Comparison of ENCODE assay signal across 22 cellular contexts in the genomic region with DNA sequence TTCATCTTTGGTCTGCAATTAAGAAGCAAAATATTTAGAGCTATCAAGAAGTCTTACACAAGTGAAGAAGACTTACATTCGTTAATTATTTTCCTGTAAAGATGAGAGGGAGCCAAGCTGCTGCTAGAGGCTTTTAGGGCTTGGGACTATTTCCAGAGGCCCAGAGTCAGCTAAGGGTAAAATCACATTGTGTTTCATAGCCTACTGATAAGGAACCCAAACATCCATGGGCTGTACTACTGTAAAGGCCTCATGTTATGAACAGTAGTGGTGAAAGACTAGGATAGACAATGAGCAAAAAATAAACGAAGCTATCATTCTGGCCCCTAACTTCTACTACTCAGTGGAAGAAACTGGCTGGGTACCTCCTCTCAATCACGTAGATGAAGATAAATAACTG.
"Had no signal": no experiment of that assay in that cellular context is flagged by ENCODE, and none has a peak within 500 bp of the region (broad histone marks: within the 10 kb centered on the region; RNA-seq: fewer than 3 reads in every experiment).

No MANE protein-coding gene starts in this region.

- H3K9me3 ChIP-seq: prostate gland, sigmoid colon, stomach, thoracic aorta, transverse colon had no signal

- H2AFZ ChIP-seq: parathyroid adenoma had no signal

- H3K79me2 ChIP-seq: parathyroid adenoma had no signal

- H3K36me3 ChIP-seq: prostate gland, transverse colon had no signal

- H3K4me1 ChIP-seq: left lung, parathyroid adenoma, prostate gland, sigmoid colon, transverse colon had no signal

- H3K9ac ChIP-seq: parathyroid adenoma had no signal

- H3K4me3 Mint-ChIP-seq: naive thymus-derived CD4-positive, alpha-beta T cell; nephron progenitor cell had no signal

- ATAC-seq: left lung; naive thymus-derived CD4-positive, alpha-beta T cell had no signal

- H3K27me3 ChIP-seq: dorsolateral prefrontal cortex, left lung, sigmoid colon, stomach, transverse colon had no signal

- H3K4me3 ChIP-seq: dorsolateral prefrontal cortex, left lung, prostate gland, sigmoid colon, skin epidermis, stomach, thoracic aorta, transverse colon had no signal

- H3K4me1 Mint-ChIP-seq: nephron progenitor cell had no signal

- H3K27me3 Mint-ChIP-seq: naive thymus-derived CD4-positive, alpha-beta T cell had no signal

- DNase-seq: cortex of kidney; dorsolateral prefrontal cortex; effector CD8-positive, alpha-beta T cell; foreskin melanocyte; head of caudate nucleus; hypothalamus; kidney glomerular epithelial cell; left lung; mesendoderm; naive thymus-derived CD4-positive, alpha-beta T cell; nephron progenitor cell; sigmoid colon; stimulated activated CD4-positive, alpha-beta T cell treated with anti-CD3 and anti-CD28 coated beads, Interleukin-2, amount 100 ng/mL, for 24 hours; stimulated activated CD4-positive, alpha-beta T cell treated with anti-CD3 and anti-CD28 coated beads, Interleukin-4, amount 100 ng/mL, for 4 hours; stimulated activated naive CD4-positive, alpha-beta T cell; stomach; substantia nigra; transverse colon had no signal

- H3K27ac Mint-ChIP-seq: nephron progenitor cell had no signal

- H3K27ac ChIP-seq: dorsolateral prefrontal cortex, left lung, parathyroid adenoma, prostate gland, sigmoid colon, skin epidermis, stomach, thoracic aorta, transverse colon had no signal
